2 cellular contexts compared by ENCODE assay signal in the genomic region with DNA sequence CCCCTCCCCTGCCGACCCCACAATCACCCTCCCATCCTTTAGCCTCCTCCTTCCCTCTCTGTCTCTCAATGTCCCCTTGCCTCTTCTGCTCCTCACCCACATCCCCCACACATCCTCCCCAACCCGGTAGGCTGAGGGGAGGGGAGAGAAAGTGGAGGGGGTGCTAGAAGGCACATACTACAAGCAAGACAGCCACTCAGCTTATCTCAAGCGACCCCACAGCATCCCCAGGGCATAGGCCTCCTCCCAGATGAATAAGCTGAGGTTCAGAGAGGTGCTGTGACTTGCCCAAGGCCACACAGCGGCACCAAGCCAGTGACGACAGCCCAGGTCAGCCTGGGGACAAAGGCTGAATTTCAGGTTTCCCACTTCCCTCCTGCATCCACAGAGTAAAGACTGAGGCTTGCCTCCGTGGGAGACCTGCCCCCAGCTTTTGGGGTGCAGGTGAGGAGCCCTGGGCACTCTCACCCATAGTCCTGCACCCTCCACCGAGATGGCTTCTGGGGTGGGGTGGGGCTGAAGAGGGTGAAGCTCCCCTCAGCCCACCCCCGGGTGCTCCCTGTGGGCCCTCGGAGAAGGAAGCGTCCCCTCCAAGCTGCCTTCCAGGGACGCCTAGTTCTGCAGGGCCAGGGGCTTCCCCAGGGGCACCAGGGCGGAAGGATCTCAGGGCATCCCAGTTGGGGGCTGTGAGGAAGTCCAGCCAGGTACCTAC.
TF ChIP-seq lines count a peak whose summit lies in the region.

No MANE protein-coding gene starts in this region.

TF ChIP-seq in GM12891, 5 proteins besides CTCF, POLR2A, EP300 and RAD21:
- no peak for TF ChIP-seq POLR2AphosphoS5 (IDR thresholded peaks at IDR 0.05; ENCODE audit: low read depth, low read length)
- TF ChIP-seq SPI1 (IDR thresholded peaks at IDR 0.05; ENCODE audit: low read depth, low read length), result peak; percentile 12; the same call in 1 of the 2 replicates
- no peak for TF ChIP-seq POU2F2 (IDR thresholded peaks at IDR 0.05; ENCODE audit: low read depth, low read length)
- no peak for TF ChIP-seq PAX5 (IDR thresholded peaks at IDR 0.05; ENCODE audit: insufficient read depth, low read length, severe bottlenecking)
- no peak for TF ChIP-seq TAF1 (IDR thresholded peaks at IDR 0.05; ENCODE audit: low read depth, low read length)

TF ChIP-seq in GM12878, 131 proteins besides CTCF, POLR2A, EP300 and RAD21:
- no peak for TF ChIP-seq EGR1 (IDR thresholded peaks at IDR 0.05; ENCODE audit: borderline replicate concordance in 1 of 2, low read depth in 2 of 2, low read length in 2 of 2)
- no peak for TF ChIP-seq TAF1 (IDR thresholded peaks at IDR 0.05; ENCODE audit: borderline replicate concordance, low read depth, low read length)
- TF ChIP-seq POLR2AphosphoS5 (IDR thresholded peaks at IDR 0.05; ENCODE audit: low read length), result 0 out of 2 replicates have a peak, but pooled peaks have one; percentile 19
- peak; percentile 14; the same call in 1 of the 2 replicates for TF ChIP-seq CREM (IDR thresholded peaks at IDR 0.05; ENCODE audit: low read depth)
- TF ChIP-seq, protein P1, sequence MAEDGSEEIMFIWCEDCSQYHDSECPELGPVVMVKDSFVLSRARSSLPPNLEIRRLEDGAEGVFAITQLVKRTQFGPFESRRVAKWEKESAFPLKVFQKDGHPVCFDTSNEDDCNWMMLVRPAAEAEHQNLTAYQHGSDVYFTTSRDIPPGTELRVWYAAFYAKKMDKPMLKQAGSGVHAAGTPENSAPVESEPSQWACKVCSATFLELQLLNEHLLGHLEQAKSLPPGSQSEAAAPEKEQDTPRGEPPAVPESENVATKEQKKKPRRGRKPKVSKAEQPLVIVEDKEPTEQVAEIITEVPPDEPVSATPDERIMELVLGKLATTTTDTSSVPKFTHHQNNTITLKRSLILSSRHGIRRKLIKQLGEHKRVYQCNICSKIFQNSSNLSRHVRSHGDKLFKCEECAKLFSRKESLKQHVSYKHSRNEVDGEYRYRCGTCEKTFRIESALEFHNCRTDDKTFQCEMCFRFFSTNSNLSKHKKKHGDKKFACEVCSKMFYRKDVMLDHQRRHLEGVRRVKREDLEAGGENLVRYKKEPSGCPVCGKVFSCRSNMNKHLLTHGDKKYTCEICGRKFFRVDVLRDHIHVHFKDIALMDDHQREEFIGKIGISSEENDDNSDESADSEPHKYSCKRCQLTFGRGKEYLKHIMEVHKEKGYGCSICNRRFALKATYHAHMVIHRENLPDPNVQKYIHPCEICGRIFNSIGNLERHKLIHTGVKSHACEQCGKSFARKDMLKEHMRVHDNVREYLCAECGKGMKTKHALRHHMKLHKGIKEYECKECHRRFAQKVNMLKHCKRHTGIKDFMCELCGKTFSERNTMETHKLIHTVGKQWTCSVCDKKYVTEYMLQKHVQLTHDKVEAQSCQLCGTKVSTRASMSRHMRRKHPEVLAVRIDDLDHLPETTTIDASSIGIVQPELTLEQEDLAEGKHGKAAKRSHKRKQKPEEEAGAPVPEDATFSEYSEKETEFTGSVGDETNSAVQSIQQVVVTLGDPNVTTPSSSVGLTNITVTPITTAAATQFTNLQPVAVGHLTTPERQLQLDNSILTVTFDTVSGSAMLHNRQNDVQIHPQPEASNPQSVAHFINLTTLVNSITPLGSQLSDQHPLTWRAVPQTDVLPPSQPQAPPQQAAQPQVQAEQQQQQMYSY (CRISPR knock-in tag; IDR thresholded peaks at IDR 0.05), result no peak
- TF ChIP-seq EED (IDR thresholded peaks at IDR 0.05; ENCODE audit: low read depth), result peak; percentile 34; the same call in 1 of the 2 replicates
- TF ChIP-seq ZNF217 (IDR thresholded peaks at IDR 0.05), result no peak
- no peak for TF ChIP-seq SUZ12 (IDR thresholded peaks at IDR 0.05; ENCODE audit: unreplicated experiment)
- TF ChIP-seq ZNF622 (IDR thresholded peaks at IDR 0.05), result no peak
- no peak for TF ChIP-seq POU2F2 (IDR thresholded peaks at IDR 0.05; ENCODE audit: borderline replicate concordance, low read depth, low read length)
- TF ChIP-seq STAT3 (IDR thresholded peaks at IDR 0.05; ENCODE audit: low read depth, low read length), result no peak
- no peak for TF ChIP-seq ZZZ3 (IDR thresholded peaks at IDR 0.05; ENCODE audit: control insufficient read depth, insufficient read length, low read depth)
- TF ChIP-seq SREBF1 (IDR thresholded peaks at IDR 0.05; ENCODE audit: low read length), result no peak
- TF ChIP-seq DPF2 (IDR thresholded peaks at IDR 0.05), result 0 out of 2 replicates have a peak, but pooled peaks have one; percentile 75
- TF ChIP-seq CHD2 (IDR thresholded peaks at IDR 0.05; ENCODE audit: borderline replicate concordance, low read depth, low read length), result no peak
- no peak for TF ChIP-seq IRF4 (IDR thresholded peaks at IDR 0.05; ENCODE audit: low read depth, low read length)
- 0 out of 2 replicates have a peak, but pooled peaks have one; percentile 39 for TF ChIP-seq CHD1 (IDR thresholded peaks at IDR 0.05; ENCODE audit: low read depth, low read length)
- TF ChIP-seq BMI1 (IDR thresholded peaks at IDR 0.05; ENCODE audit: borderline replicate concordance), result no peak
- no peak for TF ChIP-seq RAD51 (IDR thresholded peaks at IDR 0.05)
- no peak for TF ChIP-seq CHD4 (IDR thresholded peaks at IDR 0.05)
- TF ChIP-seq SMARCA5 (IDR thresholded peaks at IDR 0.05), result peak; percentile 89
- no peak for TF ChIP-seq NR2C2 (IDR thresholded peaks at IDR 0.05; ENCODE audit: borderline replicate concordance, control insufficient read depth, insufficient read length, low read depth)
- TF ChIP-seq MEF2B (IDR thresholded peaks at IDR 0.05; ENCODE audit: partially characterized antibody, poor library complexity, severe bottlenecking), result no peak
- TF ChIP-seq, protein P2, sequence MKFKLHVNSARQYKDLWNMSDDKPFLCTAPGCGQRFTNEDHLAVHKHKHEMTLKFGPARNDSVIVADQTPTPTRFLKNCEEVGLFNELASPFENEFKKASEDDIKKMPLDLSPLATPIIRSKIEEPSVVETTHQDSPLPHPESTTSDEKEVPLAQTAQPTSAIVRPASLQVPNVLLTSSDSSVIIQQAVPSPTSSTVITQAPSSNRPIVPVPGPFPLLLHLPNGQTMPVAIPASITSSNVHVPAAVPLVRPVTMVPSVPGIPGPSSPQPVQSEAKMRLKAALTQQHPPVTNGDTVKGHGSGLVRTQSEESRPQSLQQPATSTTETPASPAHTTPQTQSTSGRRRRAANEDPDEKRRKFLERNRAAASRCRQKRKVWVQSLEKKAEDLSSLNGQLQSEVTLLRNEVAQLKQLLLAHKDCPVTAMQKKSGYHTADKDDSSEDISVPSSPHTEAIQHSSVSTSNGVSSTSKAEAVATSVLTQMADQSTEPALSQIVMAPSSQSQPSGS (IDR thresholded peaks at IDR 0.05; ENCODE audit: low read length), result no peak
- TF ChIP-seq, protein P3, sequence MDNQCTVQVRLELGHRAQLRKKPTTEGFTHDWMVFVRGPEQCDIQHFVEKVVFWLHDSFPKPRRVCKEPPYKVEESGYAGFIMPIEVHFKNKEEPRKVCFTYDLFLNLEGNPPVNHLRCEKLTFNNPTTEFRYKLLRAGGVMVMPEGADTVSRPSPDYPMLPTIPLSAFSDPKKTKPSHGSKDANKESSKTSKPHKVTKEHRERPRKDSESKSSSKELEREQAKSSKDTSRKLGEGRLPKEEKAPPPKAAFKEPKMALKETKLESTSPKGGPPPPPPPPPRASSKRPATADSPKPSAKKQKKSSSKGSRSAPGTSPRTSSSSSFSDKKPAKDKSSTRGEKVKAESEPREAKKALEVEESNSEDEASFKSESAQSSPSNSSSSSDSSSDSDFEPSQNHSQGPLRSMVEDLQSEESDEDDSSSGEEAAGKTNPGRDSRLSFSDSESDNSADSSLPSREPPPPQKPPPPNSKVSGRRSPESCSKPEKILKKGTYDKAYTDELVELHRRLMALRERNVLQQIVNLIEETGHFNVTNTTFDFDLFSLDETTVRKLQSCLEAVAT (IDR thresholded peaks at IDR 0.05), result no peak
- no peak for TF ChIP-seq MYB (IDR thresholded peaks at IDR 0.05; ENCODE audit: borderline replicate concordance, low read depth, low read length)
- TF ChIP-seq NR2F1 (conservative IDR thresholded peaks at IDR 0.05), result 0 out of 2 replicates have a peak, but pooled peaks have one; percentile 50
- no peak for TF ChIP-seq SREBF2 (IDR thresholded peaks at IDR 0.05; ENCODE audit: low read length)
- no peak for TF ChIP-seq IKZF2 (IDR thresholded peaks at IDR 0.05)
- 0 out of 2 replicates have a peak, but pooled peaks have one; percentile 45 for TF ChIP-seq STAT1 (conservative IDR thresholded peaks at IDR 0.05)
- no peak for TF ChIP-seq CEBPZ (IDR thresholded peaks at IDR 0.05; ENCODE audit: low read depth, low read length)
- no peak for TF ChIP-seq ASH2L (IDR thresholded peaks at IDR 0.05; ENCODE audit: borderline replicate concordance, low read depth)
- TF ChIP-seq, protein P4, sequence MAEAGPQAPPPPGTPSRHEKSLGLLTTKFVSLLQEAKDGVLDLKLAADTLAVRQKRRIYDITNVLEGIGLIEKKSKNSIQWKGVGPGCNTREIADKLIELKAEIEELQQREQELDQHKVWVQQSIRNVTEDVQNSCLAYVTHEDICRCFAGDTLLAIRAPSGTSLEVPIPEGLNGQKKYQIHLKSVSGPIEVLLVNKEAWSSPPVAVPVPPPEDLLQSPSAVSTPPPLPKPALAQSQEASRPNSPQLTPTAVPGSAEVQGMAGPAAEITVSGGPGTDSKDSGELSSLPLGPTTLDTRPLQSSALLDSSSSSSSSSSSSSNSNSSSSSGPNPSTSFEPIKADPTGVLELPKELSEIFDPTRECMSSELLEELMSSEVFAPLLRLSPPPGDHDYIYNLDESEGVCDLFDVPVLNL (IDR thresholded peaks at IDR 0.05; ENCODE audit: low read depth, low read length), result no peak
- TF ChIP-seq BHLHE40 (IDR thresholded peaks at IDR 0.05; ENCODE audit: borderline replicate concordance in 1 of 2, low read depth in 2 of 2, low read length in 1 of 2), result no peak
- no peak for TF ChIP-seq FOXK2 (IDR thresholded peaks at IDR 0.05)
- 0 out of 2 replicates have a peak, but pooled peaks have one; percentile 36 for TF ChIP-seq RCOR1 (conservative IDR thresholded peaks at IDR 0.05; ENCODE audit: low read depth, low read length)
- no peak for TF ChIP-seq FOS (IDR thresholded peaks at IDR 0.05; ENCODE audit: borderline replicate concordance, extremely low read depth, insufficient read length)
- TF ChIP-seq SMAD1 (IDR thresholded peaks at IDR 0.05; ENCODE audit: low read depth, partially characterized antibody), result no peak
TF ChIP-seq in GM12878: peak in this region for 9.
